Comparison of ENCODE assay signal across 23 cellular contexts in genomic region chr5:135388860-135389435, GRCh38. TPM values are rescaled to one million over a fixed set of nuclear protein-coding genes. Genes with fewer than 3 reads are reported as not detected.
DNase-seq lines count a peak whose midpoint lies in the region; ATAC-seq, FAIRE-seq and TF ChIP-seq lines count a peak whose summit lies in the region.
"Had no signal": no experiment of that assay in that cellular context is flagged by ENCODE, and none has a peak within 500 bp of the region (broad histone marks: within the 10 kb centered on the region; RNA-seq: fewer than 3 reads in every experiment).

No MANE protein-coding gene starts in this region.

- POLR2A ChIA-PET in activated CD8-positive, alpha-beta T cell treated with anti-CD3 and anti-CD28 coated beads, Interleukin-2, amount 10 ng/mL, durations not matched to agents 7 days and 5 days (lab: Charles Lee) = no interaction called here
- POLR2A ChIA-PET in activated CD8-positive, alpha-beta T cell treated with anti-CD3 and anti-CD28 coated beads for 36 hours (lab: Charles Lee) = interaction anchor here (1.6 kb wide), 1 partner anchor 10 kb away, joined by 4 read pairs; the partner anchor contains the start of gene MACROH2A1

- no peak for TF ChIP-seq POLR2A in spleen (IDR thresholded peaks at IDR 0.05)

- ATAC-seq in activated CD8-positive, alpha-beta T cell treated with anti-CD3 and anti-CD28 coated beads, Interleukin-2, amount 10 ng/mL, durations not matched to agents 7 days and 5 days = no peak
- ATAC-seq in activated CD8-positive, alpha-beta T cell treated with anti-CD3 and anti-CD28 coated beads for 36 hours = no peak
- ATAC-seq in stimulated activated naive B cell treated with anti-CD40 and anti-IgM and Interleukin-4, amounts not matched to agents 10 μg/mL and 1 μg/mL and 100 μg/mL, for 72 hours (replicated peaks) = no peak
- ATAC-seq in GM18907 (IDR thresholded peaks at IDR 0.05; ENCODE audit: unreplicated experiment) = no peak
- ATAC-seq: PC-3 had no signal

- H3K36me3 ChIP-seq in Loucy (ENCODE audit: insufficient read depth, low read length) (peaks cover 97% of the 10 kb centered on the region), spleen (peaks cover 0 to 95% (median 29%) of the 10 kb centered on the region in 6 donors), kidney (ENCODE audit: control insufficient read depth in 1 of 2, insufficient read depth in 2 of 2, low read length in 2 of 2) (peaks cover 20 to 22% of the 10 kb centered on the region in 2 donors)

- FAIRE-seq in kidney (lab: Jason Lieb, UNC) = no peak
- FAIRE-seq: H54 had no signal

- CTCF ChIA-PET in activated CD8-positive, alpha-beta T cell treated with anti-CD3 and anti-CD28 coated beads, Interleukin-2, amount 10 ng/mL, durations not matched to agents 7 days and 5 days (lab: Charles Lee) = interaction anchor here (1.6 kb wide), 1 partner anchor 37 kb away, joined by 4 read pairs; no protein-coding TSS in a partner anchor
- CTCF ChIA-PET in activated CD8-positive, alpha-beta T cell treated with anti-CD3 and anti-CD28 coated beads for 36 hours (lab: Charles Lee) = interaction anchor here (0.7 to 0.9 kb wide), 2 partner anchors 15 to 37 kb away, joined by 3 read pairs; no protein-coding TSS in a partner anchor

- H3K27me3 ChIP-seq in Loucy (ENCODE audit: insufficient read depth, low read length, poor library complexity, severe bottlenecking) = no peaks in the 10 kb centered on the region
- no peaks in the 10 kb centered on the region for H3K27me3 ChIP-seq in spleen (replicated peaks in 1 of 7)

- TF ChIP-seq CTCF in activated CD8-positive, alpha-beta T cell treated with anti-CD3 and anti-CD28 coated beads for 36 hours (IDR thresholded peaks at IDR 0.05) = no peak
- no peak for TF ChIP-seq CTCF in Loucy (conservative IDR thresholded peaks at IDR 0.05; ENCODE audit: low read length)
- no peak for TF ChIP-seq CTCF in spleen (IDR thresholded peaks at IDR 0.05 in 8 of 11, conservative IDR thresholded peaks at IDR 0.05 in 3 of 11)
- TF ChIP-seq CTCF in kidney (IDR thresholded peaks at IDR 0.05; ENCODE audit: borderline replicate concordance, extremely low read depth, insufficient read depth) = no peak

- H3K9me3 Mint-ChIP-seq in activated CD8-positive, alpha-beta T cell treated with anti-CD3 and anti-CD28 coated beads, Interleukin-2, amount 10 ng/mL, durations not matched to agents 7 days and 5 days (ENCODE audit: insufficient read depth) = no peaks in the 10 kb centered on the region
- H3K9me3 Mint-ChIP-seq in activated CD8-positive, alpha-beta T cell treated with anti-CD3 and anti-CD28 coated beads for 36 hours = no peaks in the 10 kb centered on the region
- no peaks in the 10 kb centered on the region for H3K9me3 Mint-ChIP-seq in dendritic cell treated with granulocyte-macrophage colony-stimulating factor and Interleukin-4, amounts not matched to agents 40 ng/mL and 50 ng/mL, for 4 days
- peaks cover 0 to 3% of the 10 kb centered on the region in 2 donors for H3K9me3 Mint-ChIP-seq in stimulated activated naive B cell treated with anti-CD40 and anti-IgM and Interleukin-4, amounts not matched to agents 10 μg/mL and 1 μg/mL and 100 μg/mL, for 72 hours
- H3K9me3 Mint-ChIP-seq: CD4-positive, CD25-positive, alpha-beta regulatory T cell had no signal

- WGBS in spleen, 5 donors = 92 to 97% (median 95%) methylated on average over 16 of the region's 16 CpGs

- H3K36me3 Mint-ChIP-seq in activated CD8-positive, alpha-beta T cell treated with anti-CD3 and anti-CD28 coated beads, Interleukin-2, amount 10 ng/mL, durations not matched to agents 7 days and 5 days (ENCODE audit: low read depth) = peaks cover 76% of the 10 kb centered on the region
- H3K36me3 Mint-ChIP-seq in activated CD8-positive, alpha-beta T cell treated with anti-CD3 and anti-CD28 coated beads for 36 hours (ENCODE audit: low read depth) = peaks cover 57% of the 10 kb centered on the region
- peaks cover 95% of the 10 kb centered on the region for H3K36me3 Mint-ChIP-seq in dendritic cell treated with granulocyte-macrophage colony-stimulating factor and Interleukin-4, amounts not matched to agents 40 ng/mL and 50 ng/mL, for 4 days (ENCODE audit: low read depth)
- peaks cover 55 to 80% of the 10 kb centered on the region in 2 donors for H3K36me3 Mint-ChIP-seq in stimulated activated naive B cell treated with anti-CD40 and anti-IgM and Interleukin-4, amounts not matched to agents 10 μg/mL and 1 μg/mL and 100 μg/mL, for 72 hours

- H3K4me2 ChIP-seq in Loucy (ENCODE audit: low read depth, low read length, poor library complexity, severe bottlenecking) = peak overlapping the region; percentile 93
- H3K4me2 ChIP-seq: KMS-11 had no signal

- H3K27me3 Mint-ChIP-seq in activated CD8-positive, alpha-beta T cell treated with anti-CD3 and anti-CD28 coated beads, Interleukin-2, amount 10 ng/mL, durations not matched to agents 7 days and 5 days (ENCODE audit: low read depth) = no peaks in the 10 kb centered on the region
- H3K27me3 Mint-ChIP-seq in activated CD8-positive, alpha-beta T cell treated with anti-CD3 and anti-CD28 coated beads for 36 hours = no peaks in the 10 kb centered on the region
- H3K27me3 Mint-ChIP-seq in dendritic cell treated with granulocyte-macrophage colony-stimulating factor and Interleukin-4, amounts not matched to agents 40 ng/mL and 50 ng/mL, for 4 days = no peaks in the 10 kb centered on the region
- H3K27me3 Mint-ChIP-seq in stimulated activated naive B cell treated with anti-CD40 and anti-IgM and Interleukin-4, amounts not matched to agents 10 μg/mL and 1 μg/mL and 100 μg/mL, for 72 hours = no peaks in the 10 kb centered on the region
- H3K27me3 Mint-ChIP-seq: CD4-positive, CD25-positive, alpha-beta regulatory T cell had no signal

- peaks cover 95% of the 10 kb centered on the region for H3K4me1 ChIP-seq in Loucy (ENCODE audit: insufficient read depth, low read length, poor library complexity, severe bottlenecking)
- H3K4me1 ChIP-seq in spleen = peaks cover 32 to 100% (median 87%) of the 10 kb centered on the region in 6 donors
- H3K4me1 ChIP-seq in kidney (ENCODE audit: control insufficient read depth in 1 of 2, insufficient read depth in 1 of 2, low read depth in 1 of 2, low read length in 2 of 2) = peaks cover 0 to 25% of the 10 kb centered on the region in 2 donors
- H3K4me1 ChIP-seq: Caco-2 had no signal

- peak overlapping the region; percentile 66 for H3K27ac Mint-ChIP-seq in activated CD8-positive, alpha-beta T cell treated with anti-CD3 and anti-CD28 coated beads, Interleukin-2, amount 10 ng/mL, durations not matched to agents 7 days and 5 days
- no peak overlapping the region for H3K27ac Mint-ChIP-seq in activated CD8-positive, alpha-beta T cell treated with anti-CD3 and anti-CD28 coated beads for 36 hours
- peak overlapping the region; percentile 90 for H3K27ac Mint-ChIP-seq in dendritic cell treated with granulocyte-macrophage colony-stimulating factor and Interleukin-4, amounts not matched to agents 40 ng/mL and 50 ng/mL, for 4 days
- no peak overlapping the region for H3K27ac Mint-ChIP-seq in stimulated activated naive B cell treated with anti-CD40 and anti-IgM and Interleukin-4, amounts not matched to agents 10 μg/mL and 1 μg/mL and 100 μg/mL, for 72 hours

- peaks cover 99% of the 10 kb centered on the region for H4K20me1 ChIP-seq in Loucy (ENCODE audit: insufficient read depth, low read length, poor library complexity, severe bottlenecking)

- peaks cover 61% of the 10 kb centered on the region for H3K4me1 Mint-ChIP-seq in activated CD8-positive, alpha-beta T cell treated with anti-CD3 and anti-CD28 coated beads, Interleukin-2, amount 10 ng/mL, durations not matched to agents 7 days and 5 days (ENCODE audit: low read depth)
- peaks cover 64% of the 10 kb centered on the region for H3K4me1 Mint-ChIP-seq in activated CD8-positive, alpha-beta T cell treated with anti-CD3 and anti-CD28 coated beads for 36 hours (ENCODE audit: low read depth)
- peaks cover 97% of the 10 kb centered on the region for H3K4me1 Mint-ChIP-seq in dendritic cell treated with granulocyte-macrophage colony-stimulating factor and Interleukin-4, amounts not matched to agents 40 ng/mL and 50 ng/mL, for 4 days (ENCODE audit: low read depth)
- H3K4me1 Mint-ChIP-seq in stimulated activated naive B cell treated with anti-CD40 and anti-IgM and Interleukin-4, amounts not matched to agents 10 μg/mL and 1 μg/mL and 100 μg/mL, for 72 hours = peaks cover 44 to 72% of the 10 kb centered on the region in 2 donors

- peaks cover 100% of the 10 kb centered on the region for H3K79me2 ChIP-seq in Loucy (ENCODE audit: insufficient read depth, low read length)

- intact Hi-C loops in activated CD8-positive, alpha-beta T cell treated with anti-CD3 and anti-CD28 coated beads for 36 hours (cut with micrococcal nuclease) = no loop called here
- intact Hi-C loops in dendritic cell treated with granulocyte-macrophage colony-stimulating factor and Interleukin-4, amounts not matched to agents 40 ng/mL and 50 ng/mL, for 4 days (cut with micrococcal nuclease) = no loop called here
- intact Hi-C loops in spleen (cut with DNase I; ENCODE audit: low total_unique reads) = no loop called here
- intact Hi-C loops in kidney (cut with DNase I) = no loop called here

- H3K9me3 ChIP-seq in Loucy (ENCODE audit: insufficient read depth, low read depth, low read length) (no peaks in the 10 kb centered on the region), spleen (no peaks in the 10 kb centered on the region), kidney (ENCODE audit: control insufficient read depth in 1 of 2, low read length in 2 of 2) (no peaks in the 10 kb centered on the region)
- H3K9me3 ChIP-seq: Caco-2 had no signal

- H3K4me3 ChIP-seq in Loucy (ENCODE audit: low read length, poor library complexity, severe bottlenecking) = peak overlapping the region; percentile 9
- no peak overlapping the region for H3K4me3 ChIP-seq in spleen
- H3K4me3 ChIP-seq in kidney (ENCODE audit: low read length in 2 of 2) = no peak overlapping the region

- DNase-seq in activated CD8-positive, alpha-beta T cell treated with anti-CD3 and anti-CD28 coated beads, Interleukin-2, amount 10 ng/mL, durations not matched to agents 7 days and 5 days = no peak
- DNase-seq in activated CD8-positive, alpha-beta T cell treated with anti-CD3 and anti-CD28 coated beads for 36 hours = no peak
- DNase-seq in spleen = no peak
- DNase-seq in stimulated activated naive B cell treated with anti-CD40 and anti-IgM and Interleukin-4, amounts not matched to agents 10 μg/mL and 1 μg/mL and 100 μg/mL, for 72 hours = no peak
- no peak for DNase-seq in kidney
- DNase-seq: AML-193; Caco-2; CD4-positive, CD25-positive, alpha-beta regulatory T cell; GF-D8; NCI-H1417 treated with DMSO at 0.1 percent for 48 hours; NCI-H187 treated with DMSO at 0.1 percent for 48 hours; NCI-H2227 treated with DMSO at 0.1 percent for 48 hours; NCI-H524; PC-3; RPMI8226 had no signal

- H3K27ac ChIP-seq in spleen = peak overlapping the region in 5 of 8 donors; percentile 9 to 95 (median 94)
- no peak overlapping the region for H3K27ac ChIP-seq in kidney (ENCODE audit: low read depth in 2 of 2, low read length in 2 of 2)
- H3K27ac ChIP-seq: 22Rv1, KMS-11 had no signal

- no peaks in the 10 kb centered on the region for H3F3A ChIP-seq in Loucy (ENCODE audit: low read depth)

- H3K9ac ChIP-seq in Loucy (ENCODE audit: low read depth, low read length, poor library complexity, severe bottlenecking) (no peak overlapping the region), kidney (ENCODE audit: low read length in 2 of 2) (no peak overlapping the region)
- H3K9ac ChIP-seq: KMS-11 had no signal

- H3K4me3 Mint-ChIP-seq in activated CD8-positive, alpha-beta T cell treated with anti-CD3 and anti-CD28 coated beads, Interleukin-2, amount 10 ng/mL, durations not matched to agents 7 days and 5 days = no peak overlapping the region
- H3K4me3 Mint-ChIP-seq in activated CD8-positive, alpha-beta T cell treated with anti-CD3 and anti-CD28 coated beads for 36 hours = no peak overlapping the region
- no peak overlapping the region for H3K4me3 Mint-ChIP-seq in dendritic cell treated with granulocyte-macrophage colony-stimulating factor and Interleukin-4, amounts not matched to agents 40 ng/mL and 50 ng/mL, for 4 days
- H3K4me3 Mint-ChIP-seq in stimulated activated naive B cell treated with anti-CD40 and anti-IgM and Interleukin-4, amounts not matched to agents 10 μg/mL and 1 μg/mL and 100 μg/mL, for 72 hours = no peak overlapping the region
- H3K4me3 Mint-ChIP-seq: CD4-positive, CD25-positive, alpha-beta regulatory T cell had no signal

- no peaks in the 10 kb centered on the region for H3K9me2 ChIP-seq in Loucy (replicated peaks; ENCODE audit: low read depth, low read length)

- no peak overlapping the region for H2AFZ ChIP-seq in Loucy (ENCODE audit: low read length)

RNA-seq across cellular contexts. Expression of gene MACROH2A1, which starts 10.1 kb away (rescaled TPM):
- total RNA-seq in activated CD8-positive, alpha-beta T cell treated with anti-CD3 and anti-CD28 coated beads, Interleukin-2, amount 10 ng/mL, durations not matched to agents 7 days and 5 days = 100 to 1,000 TPM; 328 to 332 TPM
- 100 to 1,000 TPM; 170 to 179 TPM for total RNA-seq in activated CD8-positive, alpha-beta T cell treated with anti-CD3 and anti-CD28 coated beads for 36 hours
- 100 to 1,000 TPM; 139 to 288 (median 210) TPM for total RNA-seq in spleen
- polyA plus RNA-seq in spleen = 100 to 1,000 TPM in 2 of 3 donors, 10 to 100 TPM in 1; 88.1 to 139 (median 113) TPM
- 144 TPM for total RNA-seq in kidney
- 99.4 TPM for polyA plus RNA-seq in kidney (ENCODE audit: insufficient read depth, low read depth, low replicate concordance)

RNA-seq across cellular contexts. Expression of gene DCANP1, which starts 58.2 kb away (rescaled TPM):
- not detected for total RNA-seq in activated CD8-positive, alpha-beta T cell treated with anti-CD3 and anti-CD28 coated beads, Interleukin-2, amount 10 ng/mL, durations not matched to agents 7 days and 5 days
- total RNA-seq in activated CD8-positive, alpha-beta T cell treated with anti-CD3 and anti-CD28 coated beads for 36 hours = not detected
- total RNA-seq in spleen = 1 to 10 TPM in 2 of 7 donors, under 1 TPM in 5; 0.29 to 1.2 (median 0.70) TPM
- polyA plus RNA-seq in spleen = 1 to 10 TPM in 1 of 3 donors, under 1 TPM in 2; 0.23 to 2.4 (median 0.96) TPM
- not detected for total RNA-seq in kidney
- not detected for polyA plus RNA-seq in kidney (ENCODE audit: insufficient read depth, low read depth, low replicate concordance)
- total RNA-seq: Caco-2; CD4-positive, CD25-positive, alpha-beta regulatory T cell; HT-29; M059J; PC-3 had no signal
- polyA plus RNA-seq: CD4-positive, CD25-positive, alpha-beta regulatory T cell had no signal

Comparison
In these comparisons a context has a peak if more than half of its experiments do, and no peak if none do; other contexts are left out.
1. H3K27ac Mint-ChIP-seq: peak in activated CD8-positive, alpha-beta T cell treated with anti-CD3 and anti-CD28 coated beads, Interleukin-2, amount 10 ng/mL, durations not matched to agents 7 days and 5 days (single experiment) and dendritic cell treated with granulocyte-macrophage colony-stimulating factor and Interleukin-4, amounts not matched to agents 40 ng/mL and 50 ng/mL, for 4 days (single experiment); none in activated CD8-positive, alpha-beta T cell treated with anti-CD3 and anti-CD28 coated beads for 36 hours (single experiment) and stimulated activated naive B cell treated with anti-CD40 and anti-IgM and Interleukin-4, amounts not matched to agents 10 μg/mL and 1 μg/mL and 100 μg/mL, for 72 hours (single experiment).
2. H3K27ac ChIP-seq: peak in spleen (5 of 8); none in kidney (0 of 2).